In genomic region chr7:102395958-102396709, GRCh38 we compare ENCODE assay signal across 8 cellular contexts.
DNase-seq lines count a peak whose midpoint lies in the region; ATAC-seq and TF ChIP-seq lines count a peak whose summit lies in the region.

PRKRIP1 (plus strand) TSS chr7:102396363; CDS start chr7:102396412, 49 bp downstream.

- DNase-seq in AG09319 (ENCODE audit: extremely low read depth, low read depth): peak; percentile 82
- peak; percentile 78 for DNase-seq in NCI-H446 treated with DMSO at 0.1 percent for 48 hours (lab: John Stamatoyannopoulos, UW)
- peak; percentile 77 for DNase-seq in activated CD4-positive, CD25-positive, alpha-beta regulatory T cell treated with anti-CD3 and anti-CD28 coated beads, Interleukin-2, amount 50 U/mL, for 16 hours (ENCODE audit: low read depth, low spot score)
- DNase-seq in central memory CD4-positive, alpha-beta T cell: peak; percentile 91
- DNase-seq in islet precursor cell: peak; percentile 98
- DNase-seq in stimulated activated CD4-positive, alpha-beta T cell treated with anti-CD3 and anti-CD28 coated beads, Interleukin-12 subunit alpha, Interleukin-12 subunit beta, amount 100 ng/mL, for 4 hours: peak; percentile 69

- no peak for TF ChIP-seq CTCF in AG09319 (IDR thresholded peaks at IDR 0.05; ENCODE audit: low read depth, low read length)

- peak; percentile 98 for ATAC-seq in GM19043 (IDR thresholded peaks at IDR 0.05; ENCODE audit: low read depth, unreplicated experiment)
- ATAC-seq in HG03354 (IDR thresholded peaks at IDR 0.05; ENCODE audit: poor library complexity, severe bottlenecking, unreplicated experiment): peak; percentile 99

Comparison
In these comparisons a context has a peak if more than half of its experiments do, and no peak if none do; other contexts are left out.
1. Peak in every context shown above with its lines: DNase-seq and ATAC-seq.